ENCODE assay signal across 27 cellular contexts in genomic region chr11:34441814-34442213, GRCh38.
"Had no signal": no experiment of that assay in that cellular context is flagged by ENCODE, and none has a peak within 500 bp of the region (broad histone marks: within the 10 kb centered on the region; RNA-seq: fewer than 3 reads in every experiment).

No MANE protein-coding gene starts in this region.

- DNase-seq: activated B cell treated with CpG ODN at 0.5 μM for 24 hours; activated CD4-positive, alpha-beta T cell treated with anti-CD3 and anti-CD28 coated beads for 48 hours; activated CD4-positive, alpha-beta T cell treated with anti-CD3 and anti-CD28 coated beads, Interleukin-2, amount 50 U/mL, for 1 hour; activated CD4-positive, alpha-beta T cell treated with anti-CD3 and anti-CD28 coated beads, Interleukin-2, amount 50 U/mL, for 48 hours; activated CD8-positive, alpha-beta memory T cell treated with anti-CD3 and anti-CD28 coated beads for 24 hours; activated CD8-positive, alpha-beta T cell treated with anti-CD3 and anti-CD28 coated beads for 36 hours; activated effector memory CD4-positive, alpha-beta T cell treated with anti-CD3 and anti-CD28 coated beads, Interleukin-2, amount 50 U/mL, for 16 hours; activated naive CD4-positive, alpha-beta T cell treated with anti-CD3 and anti-CD28 coated beads for 36 hours; activated naive CD8-positive, alpha-beta T cell treated with anti-CD3 and anti-CD28 coated beads for 36 hours; activated naive CD8-positive, alpha-beta T cell treated with anti-CD3 and anti-CD28 coated beads, Interleukin-2, amount 50 U/mL, for 24 hours; activated T-cell treated with anti-CD3 and anti-CD28 coated beads, Interleukin-2, amount 50 U/mL, for 1 hour; activated T-cell treated with anti-CD3 and anti-CD28 coated beads, Interleukin-2, amount 50 U/mL, for 48 hours; central memory CD4-positive, alpha-beta T cell; cerebellar nuclear complex; colonic mucosa; dorsolateral prefrontal cortex; effector memory CD4-positive, alpha-beta T cell; endodermal cell; foreskin fibroblast; head of caudate nucleus; T-helper 1 cell; T-helper 17 cell; T1000; WERI-Rb-1 had no signal

- H3K36me3 ChIP-seq: ascending aorta, breast epithelium, cardiac muscle cell, colonic mucosa, WERI-Rb-1 had no signal

- H3K27me3 ChIP-seq: ascending aorta, breast epithelium, cardiac muscle cell, colonic mucosa had no signal

- H3K4me1 ChIP-seq: breast epithelium had no signal

- H3K27ac ChIP-seq: ascending aorta, breast epithelium, cardiac muscle cell, colonic mucosa, dorsolateral prefrontal cortex, WERI-Rb-1 had no signal

- H3K4me3 ChIP-seq: ascending aorta, breast epithelium, cardiac muscle cell, colonic mucosa, dorsolateral prefrontal cortex had no signal

- H3K9me3 ChIP-seq: ascending aorta, breast epithelium, colonic mucosa had no signal
